In the genomic region with DNA sequence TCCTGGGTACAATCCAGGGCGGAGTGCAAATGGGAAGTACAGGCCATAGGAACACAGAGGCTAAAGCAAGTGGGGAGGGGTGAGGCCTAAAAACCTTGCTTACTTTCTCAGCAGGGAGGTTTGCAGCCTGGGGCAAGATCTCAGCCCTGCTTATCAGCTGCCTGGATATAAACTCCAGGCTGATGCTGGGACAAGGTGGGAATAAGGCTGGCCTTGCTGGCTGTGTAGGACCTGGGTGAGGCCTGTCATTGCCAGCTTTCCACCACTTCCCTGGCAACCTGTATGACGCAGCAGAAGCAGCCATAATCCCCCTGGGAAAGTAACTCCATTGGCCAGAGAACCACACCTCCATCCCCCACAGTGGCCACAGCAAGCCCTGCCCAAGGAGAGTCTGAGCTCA, we compare ENCODE assay signal across 2 cellular contexts.
TF ChIP-seq lines count a peak whose summit lies in the region.

No MANE protein-coding gene starts in this region.

TF ChIP-seq in GM23338, 12 proteins besides CTCF, POLR2A, EP300 and RAD21 (continued from another document):
- TF ChIP-seq ETS1 (IDR thresholded peaks at IDR 0.05) (no peak), JUNB (IDR thresholded peaks at IDR 0.05; ENCODE audit: unreplicated experiment) (no peak), POLR2AphosphoS5 (IDR thresholded peaks at IDR 0.05; ENCODE audit: low read depth) (no peak), ZNF331 (CRISPR knock-in tag; IDR thresholded peaks at IDR 0.05; ENCODE audit: low read depth) (no peak), CREB1 (CRISPR knock-in tag; IDR thresholded peaks at IDR 0.05; ENCODE audit: low read depth) (no peak), EZH2 (IDR thresholded peaks at IDR 0.05; ENCODE audit: low read depth, unreplicated experiment) (no peak)
- TF ChIP-seq, protein P1, sequence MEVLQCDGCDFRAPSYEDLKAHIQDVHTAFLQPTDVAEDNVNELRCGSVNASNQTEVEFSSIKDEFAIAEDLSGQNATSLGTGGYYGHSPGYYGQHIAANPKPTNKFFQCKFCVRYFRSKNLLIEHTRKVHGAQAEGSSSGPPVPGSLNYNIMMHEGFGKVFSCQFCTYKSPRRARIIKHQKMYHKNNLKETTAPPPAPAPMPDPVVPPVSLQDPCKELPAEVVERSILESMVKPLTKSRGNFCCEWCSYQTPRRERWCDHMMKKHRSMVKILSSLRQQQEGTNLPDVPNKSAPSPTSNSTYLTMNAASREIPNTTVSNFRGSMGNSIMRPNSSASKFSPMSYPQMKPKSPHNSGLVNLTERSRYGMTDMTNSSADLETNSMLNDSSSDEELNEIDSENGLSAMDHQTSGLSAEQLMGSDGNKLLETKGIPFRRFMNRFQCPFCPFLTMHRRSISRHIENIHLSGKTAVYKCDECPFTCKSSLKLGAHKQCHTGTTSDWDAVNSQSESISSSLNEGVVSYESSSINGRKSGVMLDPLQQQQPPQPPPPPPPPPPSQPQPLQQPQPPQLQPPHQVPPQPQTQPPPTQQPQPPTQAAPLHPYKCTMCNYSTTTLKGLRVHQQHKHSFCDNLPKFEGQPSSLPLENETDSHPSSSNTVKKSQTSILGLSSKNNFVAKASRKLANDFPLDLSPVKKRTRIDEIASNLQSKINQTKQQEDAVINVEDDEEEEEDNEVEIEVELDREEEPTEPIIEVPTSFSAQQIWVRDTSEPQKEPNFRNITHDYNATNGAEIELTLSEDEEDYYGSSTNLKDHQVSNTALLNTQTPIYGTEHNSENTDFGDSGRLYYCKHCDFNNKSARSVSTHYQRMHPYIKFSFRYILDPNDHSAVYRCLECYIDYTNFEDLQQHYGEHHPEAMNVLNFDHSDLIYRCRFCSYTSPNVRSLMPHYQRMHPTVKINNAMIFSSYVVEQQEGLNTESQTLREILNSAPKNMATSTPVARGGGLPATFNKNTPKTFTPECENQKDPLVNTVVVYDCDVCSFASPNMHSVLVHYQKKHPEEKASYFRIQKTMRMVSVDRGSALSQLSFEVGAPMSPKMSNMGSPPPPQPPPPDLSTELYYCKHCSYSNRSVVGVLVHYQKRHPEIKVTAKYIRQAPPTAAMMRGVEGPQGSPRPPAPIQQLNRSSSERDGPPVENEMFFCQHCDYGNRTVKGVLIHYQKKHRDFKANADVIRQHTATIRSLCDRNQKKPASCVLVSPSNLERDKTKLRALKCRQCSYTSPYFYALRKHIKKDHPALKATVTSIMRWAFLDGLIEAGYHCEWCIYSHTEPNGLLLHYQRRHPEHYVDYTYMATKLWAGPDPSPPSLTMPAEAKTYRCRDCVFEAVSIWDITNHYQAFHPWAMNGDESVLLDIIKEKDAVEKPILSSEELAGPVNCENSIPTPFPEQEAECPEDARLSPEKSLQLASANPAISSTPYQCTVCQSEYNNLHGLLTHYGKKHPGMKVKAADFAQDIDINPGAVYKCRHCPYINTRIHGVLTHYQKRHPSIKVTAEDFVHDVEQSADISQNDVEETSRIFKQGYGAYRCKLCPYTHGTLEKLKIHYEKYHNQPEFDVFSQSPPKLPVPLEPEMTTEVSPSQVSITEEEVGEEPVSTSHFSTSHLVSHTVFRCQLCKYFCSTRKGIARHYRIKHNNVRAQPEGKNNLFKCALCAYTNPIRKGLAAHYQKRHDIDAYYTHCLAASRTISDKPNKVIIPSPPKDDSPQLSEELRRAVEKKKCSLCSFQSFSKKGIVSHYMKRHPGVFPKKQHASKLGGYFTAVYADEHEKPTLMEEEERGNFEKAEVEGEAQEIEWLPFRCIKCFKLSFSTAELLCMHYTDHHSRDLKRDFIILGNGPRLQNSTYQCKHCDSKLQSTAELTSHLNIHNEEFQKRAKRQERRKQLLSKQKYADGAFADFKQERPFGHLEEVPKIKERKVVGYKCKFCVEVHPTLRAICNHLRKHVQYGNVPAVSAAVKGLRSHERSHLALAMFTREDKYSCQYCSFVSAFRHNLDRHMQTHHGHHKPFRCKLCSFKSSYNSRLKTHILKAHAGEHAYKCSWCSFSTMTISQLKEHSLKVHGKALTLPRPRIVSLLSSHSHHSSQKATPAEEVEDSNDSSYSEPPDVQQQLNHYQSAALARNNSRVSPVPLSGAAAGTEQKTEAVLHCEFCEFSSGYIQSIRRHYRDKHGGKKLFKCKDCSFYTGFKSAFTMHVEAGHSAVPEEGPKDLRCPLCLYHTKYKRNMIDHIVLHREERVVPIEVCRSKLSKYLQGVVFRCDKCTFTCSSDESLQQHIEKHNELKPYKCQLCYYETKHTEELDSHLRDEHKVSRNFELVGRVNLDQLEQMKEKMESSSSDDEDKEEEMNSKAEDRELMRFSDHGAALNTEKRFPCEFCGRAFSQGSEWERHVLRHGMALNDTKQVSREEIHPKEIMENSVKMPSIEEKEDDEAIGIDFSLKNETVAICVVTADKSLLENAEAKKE (CRISPR knock-in tag; IDR thresholded peaks at IDR 0.05) = no peak
- TF ChIP-seq, protein P2, sequence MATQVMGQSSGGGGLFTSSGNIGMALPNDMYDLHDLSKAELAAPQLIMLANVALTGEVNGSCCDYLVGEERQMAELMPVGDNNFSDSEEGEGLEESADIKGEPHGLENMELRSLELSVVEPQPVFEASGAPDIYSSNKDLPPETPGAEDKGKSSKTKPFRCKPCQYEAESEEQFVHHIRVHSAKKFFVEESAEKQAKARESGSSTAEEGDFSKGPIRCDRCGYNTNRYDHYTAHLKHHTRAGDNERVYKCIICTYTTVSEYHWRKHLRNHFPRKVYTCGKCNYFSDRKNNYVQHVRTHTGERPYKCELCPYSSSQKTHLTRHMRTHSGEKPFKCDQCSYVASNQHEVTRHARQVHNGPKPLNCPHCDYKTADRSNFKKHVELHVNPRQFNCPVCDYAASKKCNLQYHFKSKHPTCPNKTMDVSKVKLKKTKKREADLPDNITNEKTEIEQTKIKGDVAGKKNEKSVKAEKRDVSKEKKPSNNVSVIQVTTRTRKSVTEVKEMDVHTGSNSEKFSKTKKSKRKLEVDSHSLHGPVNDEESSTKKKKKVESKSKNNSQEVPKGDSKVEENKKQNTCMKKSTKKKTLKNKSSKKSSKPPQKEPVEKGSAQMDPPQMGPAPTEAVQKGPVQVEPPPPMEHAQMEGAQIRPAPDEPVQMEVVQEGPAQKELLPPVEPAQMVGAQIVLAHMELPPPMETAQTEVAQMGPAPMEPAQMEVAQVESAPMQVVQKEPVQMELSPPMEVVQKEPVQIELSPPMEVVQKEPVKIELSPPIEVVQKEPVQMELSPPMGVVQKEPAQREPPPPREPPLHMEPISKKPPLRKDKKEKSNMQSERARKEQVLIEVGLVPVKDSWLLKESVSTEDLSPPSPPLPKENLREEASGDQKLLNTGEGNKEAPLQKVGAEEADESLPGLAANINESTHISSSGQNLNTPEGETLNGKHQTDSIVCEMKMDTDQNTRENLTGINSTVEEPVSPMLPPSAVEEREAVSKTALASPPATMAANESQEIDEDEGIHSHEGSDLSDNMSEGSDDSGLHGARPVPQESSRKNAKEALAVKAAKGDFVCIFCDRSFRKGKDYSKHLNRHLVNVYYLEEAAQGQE (IDR thresholded peaks at IDR 0.05; ENCODE audit: unreplicated experiment) = no peak

TF ChIP-seq in H1, 55 proteins besides CTCF, POLR2A, EP300 and RAD21 (continued from another document):
- TF ChIP-seq, protein P3, sequence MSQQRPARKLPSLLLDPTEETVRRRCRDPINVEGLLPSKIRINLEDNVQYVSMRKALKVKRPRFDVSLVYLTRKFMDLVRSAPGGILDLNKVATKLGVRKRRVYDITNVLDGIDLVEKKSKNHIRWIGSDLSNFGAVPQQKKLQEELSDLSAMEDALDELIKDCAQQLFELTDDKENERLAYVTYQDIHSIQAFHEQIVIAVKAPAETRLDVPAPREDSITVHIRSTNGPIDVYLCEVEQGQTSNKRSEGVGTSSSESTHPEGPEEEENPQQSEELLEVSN (IDR thresholded peaks at IDR 0.05) = no peak
- TF ChIP-seq CBX5 (IDR thresholded peaks at IDR 0.05; ENCODE audit: low read depth, low read length) (no peak), SIRT6 (IDR thresholded peaks at IDR 0.05; ENCODE audit: low read length) (no peak), ZNF274 (IDR thresholded peaks at IDR 0.05; ENCODE audit: borderline replicate concordance, extremely low read depth, low read length) (no peak), NRF1 (IDR thresholded peaks at IDR 0.05; ENCODE audit: low read depth, low read length) (no peak), KDM5A (IDR thresholded peaks at IDR 0.05; ENCODE audit: low read length) (no peak)
